ENCODE assay signal across 7 cellular contexts in the genomic region with DNA sequence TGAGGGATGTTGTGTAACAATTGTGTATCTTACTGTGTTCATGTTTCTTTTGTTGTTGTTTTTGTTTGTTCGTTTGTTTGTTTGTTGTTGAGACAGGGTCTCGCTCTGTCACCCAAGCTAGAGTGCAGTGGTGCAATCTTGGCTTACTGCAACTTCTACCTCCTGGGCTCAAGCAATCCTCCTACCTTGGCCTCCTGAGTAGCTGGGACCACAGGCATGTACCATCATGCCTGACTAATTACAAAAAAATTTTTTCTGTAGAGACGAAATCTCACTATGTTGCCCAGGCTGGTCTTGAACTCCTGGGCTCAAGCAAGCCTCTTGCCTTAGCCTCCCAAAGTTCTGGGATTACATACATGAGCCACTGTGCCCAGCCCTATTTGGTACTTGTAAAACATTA. TPM values are rescaled to one million over a fixed set of nuclear protein-coding genes. Genes with fewer than 3 reads are reported as not detected.
DNase-seq lines count a peak whose midpoint lies in the region; ATAC-seq and TF ChIP-seq lines count a peak whose summit lies in the region.
"Not testable (repeated sequence)": the region's sequence is repeated elsewhere in the genome, so short reads cannot be mapped to it uniquely, and the experiment has no call there.

No MANE protein-coding gene starts in this region.

- not testable (repeated sequence) for H3K79me2 ChIP-seq in PC-3 (ENCODE audit: low read length)

- H3K4me3 ChIP-seq in HEK293 (ENCODE audit: low read depth, low read length); PC-3 (ENCODE audit: low read length); esophagus squamous epithelium; suprapubic skin: not testable (repeated sequence)

- not testable (repeated sequence) for H3K9ac ChIP-seq in PC-3 (ENCODE audit: low read length)

- H3K36me3 ChIP-seq in HEK293 (ENCODE audit: control insufficient read depth in 2 of 2, insufficient read depth in 1 of 2, low read length in 2 of 2); PC-3 (ENCODE audit: low read depth, low read length); suprapubic skin: not testable (repeated sequence)
- peaks cover 0 to 33% (median 3%) of the 10 kb centered on the region in 3 donors for H3K36me3 ChIP-seq in esophagus squamous epithelium

- H3K4me1 ChIP-seq in HEK293 (ENCODE audit: control insufficient read depth, insufficient read depth, low read length); PC-3 (ENCODE audit: insufficient read depth, low read length): not testable (repeated sequence)
- H3K4me1 ChIP-seq in esophagus squamous epithelium: peaks cover 8 to 42% (median 17%) of the 10 kb centered on the region in 3 donors
- peaks cover 41% of the 10 kb centered on the region for H3K4me1 ChIP-seq in suprapubic skin

- H3F3A ChIP-seq in PC-3 (ENCODE audit: low read length, unreplicated experiment): not testable (repeated sequence)

- not testable (repeated sequence) for H3K4me2 ChIP-seq in PC-3 (ENCODE audit: low read length)

- WGBS in esophagus squamous epithelium, 2 donors: 74 to 79% methylated on average over 3 of the region's 3 CpGs
- 77% methylated on average over 3 of the region's 3 CpGs for WGBS in suprapubic skin

- not testable (repeated sequence) for H4K20me1 ChIP-seq in PC-3 (ENCODE audit: low read length)

- H3K9me3 ChIP-seq in HEK293 (ENCODE audit: control insufficient read depth, insufficient read depth, low read depth, low read length); PC-3 (ENCODE audit: low read length); esophagus squamous epithelium; suprapubic skin: not testable (repeated sequence)

- not testable (repeated sequence) for H3K27me3 ChIP-seq in PC-3 (ENCODE audit: low read length); esophagus squamous epithelium; layer of hippocampus (ENCODE audit: control insufficient read depth, insufficient read depth, low read length); suprapubic skin

- not testable (repeated sequence) for ATAC-seq in PC-3

- TF ChIP-seq POLR2A in esophagus squamous epithelium (IDR thresholded peaks at IDR 0.05); suprapubic skin (IDR thresholded peaks at IDR 0.05): not testable (repeated sequence)

- TF ChIP-seq EP300 in suprapubic skin (IDR thresholded peaks at IDR 0.05): not testable (repeated sequence)

- TF ChIP-seq CTCF in HEK293 (tag by site-specific recombination; IDR thresholded peaks at IDR 0.05); PC-3 (conservative IDR thresholded peaks at IDR 0.05; ENCODE audit: low read depth, low read length); esophagus squamous epithelium (IDR thresholded peaks at IDR 0.05); suprapubic skin (IDR thresholded peaks at IDR 0.05): not testable (repeated sequence)

- POLR2A ChIA-PET in HEK293 (lab: Yijun Ruan, JAX); PC-3 (lab: Charles Lee; ENCODE audit: unreplicated experiment): not testable (repeated sequence)

- CTCF ChIA-PET in HEK293 (lab: Yijun Ruan, JAX): interaction anchor here (0.7 to 2.0 kb wide), 3 partner anchors 24 to 153 kb away, joined by 3 to 7 read pairs (median 6); no protein-coding TSS in a partner anchor
- CTCF ChIA-PET in PC-3 (lab: Charles Lee): not testable (repeated sequence)

- H2AFZ ChIP-seq in PC-3 (ENCODE audit: low read length): not testable (repeated sequence)

- intact Hi-C loops in PC-3 (cut with micrococcal nuclease); esophagus squamous epithelium (cut with DNase I): not testable (repeated sequence)

- DNase-seq in EL: peak; percentile 45
- peak; percentile 41 for DNase-seq in PC-3
- DNase-seq in astrocyte of the hippocampus (ENCODE audit: low read depth, low spot score): peak; percentile 18
- not testable (repeated sequence) for DNase-seq in esophagus squamous epithelium (lab: John Stamatoyannopoulos, UW); suprapubic skin (ENCODE audit: low spot score in 2 of 2)

- not testable (repeated sequence) for H3K27ac ChIP-seq in HEK293 (ENCODE audit: extremely low read depth, low read depth, low read length); PC-3 (ENCODE audit: low read length)
- H3K27ac ChIP-seq in esophagus squamous epithelium (peak overlapping the region in 3 of 4 donors; percentile 44 to 88 (median 56)), layer of hippocampus (ENCODE audit: low read depth, low read length) (peak overlapping the region; percentile 44), suprapubic skin (peak overlapping the region; percentile 41)

- H3K9me2 ChIP-seq in PC-3 (replicated peaks; ENCODE audit: low read length): not testable (repeated sequence)

- not testable (repeated sequence) for BruUV-seq in PC-3 (replicated peaks; lab: Mats Ljungman, UMichigan)

TF ChIP-seq in HEK293, 187 proteins besides CTCF, POLR2A, EP300 and RAD21:
- TF ChIP-seq, protein P1, sequence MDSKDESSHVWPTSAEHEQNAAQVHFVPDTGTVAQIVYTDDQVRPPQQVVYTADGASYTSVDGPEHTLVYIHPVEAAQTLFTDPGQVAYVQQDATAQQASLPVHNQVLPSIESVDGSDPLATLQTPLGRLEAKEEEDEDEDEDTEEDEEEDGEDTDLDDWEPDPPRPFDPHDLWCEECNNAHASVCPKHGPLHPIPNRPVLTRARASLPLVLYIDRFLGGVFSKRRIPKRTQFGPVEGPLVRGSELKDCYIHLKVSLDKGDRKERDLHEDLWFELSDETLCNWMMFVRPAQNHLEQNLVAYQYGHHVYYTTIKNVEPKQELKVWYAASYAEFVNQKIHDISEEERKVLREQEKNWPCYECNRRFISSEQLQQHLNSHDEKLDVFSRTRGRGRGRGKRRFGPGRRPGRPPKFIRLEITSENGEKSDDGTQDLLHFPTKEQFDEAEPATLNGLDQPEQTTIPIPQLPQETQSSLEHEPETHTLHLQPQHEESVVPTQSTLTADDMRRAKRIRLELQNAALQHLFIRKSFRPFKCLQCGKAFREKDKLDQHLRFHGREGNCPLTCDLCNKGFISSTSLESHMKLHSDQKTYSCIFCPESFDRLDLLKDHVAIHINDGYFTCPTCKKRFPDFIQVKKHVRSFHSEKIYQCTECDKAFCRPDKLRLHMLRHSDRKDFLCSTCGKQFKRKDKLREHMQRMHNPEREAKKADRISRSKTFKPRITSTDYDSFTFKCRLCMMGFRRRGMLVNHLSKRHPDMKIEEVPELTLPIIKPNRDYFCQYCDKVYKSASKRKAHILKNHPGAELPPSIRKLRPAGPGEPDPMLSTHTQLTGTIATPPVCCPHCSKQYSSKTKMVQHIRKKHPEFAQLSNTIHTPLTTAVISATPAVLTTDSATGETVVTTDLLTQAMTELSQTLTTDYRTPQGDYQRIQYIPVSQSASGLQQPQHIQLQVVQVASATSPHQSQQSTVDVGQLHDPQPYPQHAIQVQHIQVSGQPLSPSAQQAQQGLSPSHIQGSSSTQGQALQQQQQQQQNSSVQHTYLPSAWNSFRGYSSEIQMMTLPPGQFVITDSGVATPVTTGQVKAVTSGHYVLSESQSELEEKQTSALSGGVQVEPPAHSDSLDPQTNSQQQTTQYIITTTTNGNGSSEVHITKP (tag by site-specific recombination; IDR thresholded peaks at IDR 0.05): 0 out of 2 replicates have a peak, but pooled peaks have one; percentile 10
- peak; percentile 42 for TF ChIP-seq GLIS1 (tag by site-specific recombination; IDR thresholded peaks at IDR 0.05)

RNA-seq across cellular contexts. Expression of a gene that starts 13.8 kb away (rescaled TPM):
- total RNA-seq in PC-3 (2014; rRNA removed) (5.2 and 6.5 TPM in 2 replicates), esophagus squamous epithelium (10 to 100 TPM; 14.5 to 29.3 (median 18.0) TPM), suprapubic skin (10 to 100 TPM; 45.4 to 75.3 (median 65.3) TPM)

RNA-seq across cellular contexts. Expression of a gene that starts 43.9 kb away (rescaled TPM):
- 500 and 586 TPM in 2 replicates for total RNA-seq in PC-3 (2014; rRNA removed)
- 100 to 1,000 TPM; 223 to 388 (median 301) TPM for total RNA-seq in esophagus squamous epithelium
- 100 to 1,000 TPM; 273 to 365 (median 320) TPM for total RNA-seq in suprapubic skin
